In the genomic region with DNA sequence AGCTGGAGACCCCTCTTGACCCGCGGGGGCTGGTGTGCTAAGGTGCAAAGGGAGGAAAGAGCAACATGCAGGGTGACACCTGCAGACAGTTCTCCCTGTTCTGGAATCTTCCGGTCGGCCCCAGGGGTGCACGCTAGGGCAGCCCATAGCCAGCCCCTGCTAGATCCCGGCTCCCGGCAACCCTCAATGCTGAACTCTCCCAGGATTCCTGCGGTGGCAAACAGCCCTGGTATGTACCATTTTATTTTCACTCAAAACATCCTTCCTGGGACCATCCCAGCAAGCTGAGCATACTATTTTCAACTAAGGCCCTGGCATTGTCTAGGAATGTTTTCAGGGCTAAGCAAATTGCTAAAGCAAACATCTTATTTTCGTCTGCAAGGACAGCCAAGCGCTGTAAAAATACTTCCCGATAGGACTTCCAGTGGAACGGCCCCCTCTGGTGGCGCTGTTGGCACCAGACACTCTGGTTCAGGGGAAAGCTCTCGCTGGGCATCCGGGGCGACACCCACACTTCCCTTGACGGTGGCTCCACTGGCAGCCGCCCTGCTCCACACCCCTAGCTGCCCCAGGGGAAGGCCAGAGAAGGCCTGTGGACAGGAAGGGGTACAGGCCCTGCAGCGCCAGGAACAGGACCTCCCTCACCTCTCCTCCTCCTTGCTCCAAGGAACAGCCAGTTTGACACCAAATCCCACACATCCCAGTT, we compare ENCODE assay signal across 8 cellular contexts.
DNase-seq lines count a peak whose midpoint lies in the region; ATAC-seq, FAIRE-seq and TF ChIP-seq lines count a peak whose summit lies in the region.

No MANE protein-coding gene starts in this region.

- in situ Hi-C loops in brain microvascular endothelial cell (cut with HindIII; ENCODE audit: low pct_ligation_motif_present, low sequenced_read_pairs): no loop called here

- H3K4me1 ChIP-seq in sigmoid colon: peaks cover 0 to 99% (median 98%) of the 10 kb centered on the region in 4 donors

- H3K4me3 ChIP-seq in brain microvascular endothelial cell (ENCODE audit: low read depth, low read length): peak overlapping the region; percentile 20
- H3K4me3 ChIP-seq in sigmoid colon: peak overlapping the region in 3 of 4 donors; percentile 4 to 21 (median 14)

- no peaks in the 10 kb centered on the region for H3K27me3 ChIP-seq in brain microvascular endothelial cell (replicated peaks)
- no peaks in the 10 kb centered on the region for H3K27me3 ChIP-seq in sigmoid colon

- no peaks in the 10 kb centered on the region for H3K9me3 ChIP-seq in sigmoid colon

- peak; percentile 93 for TF ChIP-seq CTCF in brain microvascular endothelial cell (IDR thresholded peaks at IDR 0.05; ENCODE audit: low read depth, low read length, missing control alignments)
- TF ChIP-seq CTCF in sigmoid colon (IDR thresholded peaks at IDR 0.05): peak; percentile 70 to 88 (median 86)

- no peak for ATAC-seq in GM21423 (IDR thresholded peaks at IDR 0.05; ENCODE audit: unreplicated experiment)

- FAIRE-seq in RCC 7860 (lab: Jason Lieb, UNC): no peak

- H3K27ac ChIP-seq in brain microvascular endothelial cell (peak overlapping the region; percentile 95), sigmoid colon (peak overlapping the region; percentile 78 to 96 (median 84))

- intact Hi-C loops in sigmoid colon (cut with DNase I): loop anchor here (2.0 to 10.0 kb wide), 3 partner anchors 68 to 536 kb away; no protein-coding TSS in a partner anchor

- DNase-seq in AML-193 (lab: John Stamatoyannopoulos, UW) (peak; percentile 31 to 40), H4 (ENCODE audit: low spot score) (peak; percentile 41), RPMI8226 (peak; percentile 57), brain microvascular endothelial cell (peak; percentile 85), iPS-NIHi7 (ENCODE audit: extremely low spot score) (peak; percentile 77), sigmoid colon (peak; percentile 93), RCC 7860 (ENCODE audit: low spot score) (no peak)

- TF ChIP-seq POLR2A in sigmoid colon (IDR thresholded peaks at IDR 0.05): no peak

- H3K36me3 ChIP-seq in brain microvascular endothelial cell (replicated peaks): no peaks in the 10 kb centered on the region
- no peaks in the 10 kb centered on the region for H3K36me3 ChIP-seq in sigmoid colon

- WGBS in sigmoid colon, 2 donors: 19 to 34% methylated on average over 19 of the region's 19 CpGs

- TF ChIP-seq EP300 in sigmoid colon (IDR thresholded peaks at IDR 0.05): peak in 2 of 4 donors; percentile 12 to 55
